ENCODE assay signal across 7 cellular contexts in genomic region chr1:111690306-111690617, GRCh38. TPM values are rescaled to one million over a fixed set of nuclear protein-coding genes. Genes with fewer than 3 reads are reported as not detected.
DNase-seq lines count a peak whose midpoint lies in the region; ATAC-seq and TF ChIP-seq lines count a peak whose summit lies in the region.

No MANE protein-coding gene starts in this region.

- H3K79me2 ChIP-seq in SK-N-SH (ENCODE audit: insufficient read depth), result peaks cover 34% of the 10 kb centered on the region

- POLR2A ChIA-PET in HEK293 (lab: Yijun Ruan, JAX), result no interaction called here
- POLR2A ChIA-PET in SK-N-SH (lab: Yijun Ruan, JAX), result no interaction called here

- H2AFZ ChIP-seq in SK-N-SH (ENCODE audit: low read depth), result no peak overlapping the region

- H3K27ac ChIP-seq in HEK293 (ENCODE audit: extremely low read depth, low read depth, low read length), result no peak overlapping the region
- H3K27ac ChIP-seq in SK-N-SH (ENCODE audit: low read depth in 2 of 2, low read length in 1 of 2), result peak overlapping the region; percentile 13 to 24; a peak in 2 of 4 replicates
- peak overlapping the region in 3 of 12 donors; percentile 31 to 60 (median 47) for H3K27ac ChIP-seq in heart left ventricle

- no peak for TF ChIP-seq POLR2A in heart left ventricle (IDR thresholded peaks at IDR 0.05)

- DNase-seq in SK-N-SH (peak; percentile 15), heart left ventricle (peak in 4 of 5 donors; percentile 39 to 69 (median 48)), smooth muscle cell of the brain vasculature (ENCODE audit: low read depth, low spot score) (peak; percentile 91), OCI-M1 (lab: John Stamatoyannopoulos, UW) (no peak)

- no peaks in the 10 kb centered on the region for H3K27me3 ChIP-seq in SK-N-SH (ENCODE audit: insufficient read depth)
- no peaks in the 10 kb centered on the region for H3K27me3 ChIP-seq in heart left ventricle

- no peak overlapping the region for H3K9ac ChIP-seq in SK-N-SH

- no peak for TF ChIP-seq CTCF in HEK293 (tag by site-specific recombination; IDR thresholded peaks at IDR 0.05)
- no peak for TF ChIP-seq CTCF in SK-N-SH (IDR thresholded peaks at IDR 0.05)
- no peak for TF ChIP-seq CTCF in heart left ventricle (IDR thresholded peaks at IDR 0.05)

- no peak for TF ChIP-seq EP300 in SK-N-SH (IDR thresholded peaks at IDR 0.05; ENCODE audit: borderline replicate concordance in 1 of 2, low read depth in 1 of 2, low read length in 1 of 2)

- H3K9me2 ChIP-seq in SK-N-SH, result no peaks in the 10 kb centered on the region

- H3K36me3 ChIP-seq in HEK293 (ENCODE audit: control insufficient read depth in 2 of 2, insufficient read depth in 1 of 2, low read length in 2 of 2) (peaks cover 0 to 15% of the 10 kb centered on the region in 2 experiments; a peak in 1 of 3 replicates), SK-N-SH (replicated peaks in 1 of 2; ENCODE audit: control insufficient read depth in 1 of 2, insufficient read depth in 2 of 2, low read length in 1 of 2) (peaks cover 13 to 27% of the 10 kb centered on the region in 2 experiments), heart left ventricle (peaks cover 0 to 43% (median 36%) of the 10 kb centered on the region in 9 donors)

- no peaks in the 10 kb centered on the region for H4K20me1 ChIP-seq in SK-N-SH (ENCODE audit: insufficient read depth)

- H3K9me3 ChIP-seq in HEK293 (ENCODE audit: control insufficient read depth, insufficient read depth, low read depth, low read length) (no peaks in the 10 kb centered on the region), SK-N-SH (no peaks in the 10 kb centered on the region), heart left ventricle (peaks cover 0 to 18% (median 2%) of the 10 kb centered on the region in 12 donors)

- peaks cover 17% of the 10 kb centered on the region for H3F3A ChIP-seq in SK-N-SH (replicated peaks; ENCODE audit: insufficient read depth)

- intact Hi-C loops in heart left ventricle (cut with DNase I), result loop anchor here in 1 of 10 donors (10.0 kb wide), 1 partner anchor 55 kb away; no protein-coding TSS in a partner anchor

- ATAC-seq in heart left ventricle (peak in 3 of 4 donors; percentile 33 to 62 (median 54)), HG03460 (IDR thresholded peaks at IDR 0.05; ENCODE audit: unreplicated experiment) (no peak), GM19397 (IDR thresholded peaks at IDR 0.05; ENCODE audit: unreplicated experiment) (no peak)

- H3K4me1 ChIP-seq in HEK293 (ENCODE audit: control insufficient read depth, insufficient read depth, low read length) (peaks cover 7% of the 10 kb centered on the region), SK-N-SH (ENCODE audit: control insufficient read depth in 1 of 2, insufficient read depth in 2 of 2, low read depth in 1 of 2, low read length in 1 of 2) (peaks cover 0 to 5% of the 10 kb centered on the region in 2 experiments; a peak in 2 of 4 replicates), heart left ventricle (peaks cover 0 to 33% (median 12%) of the 10 kb centered on the region in 12 donors)

- CTCF ChIA-PET in HEK293 (lab: Yijun Ruan, JAX), result interaction anchor here (0.5 to 1.6 kb wide), 6 partner anchors 12 to 237 kb away, joined by 3 to 8 read pairs (median 4); no protein-coding TSS in a partner anchor
- CTCF ChIA-PET in SK-N-SH (lab: Yijun Ruan, JAX), result interaction anchor here (0.9 to 1.4 kb wide), 5 partner anchors 10 to 182 kb away, joined by 3 read pairs; no protein-coding TSS in a partner anchor

- no peak overlapping the region for H3K4me2 ChIP-seq in SK-N-SH

- H3K4me3 ChIP-seq in HEK293 (ENCODE audit: low read depth, low read length) (no peak overlapping the region), SK-N-SH (ENCODE audit: low read depth in 2 of 2, low read length in 1 of 2) (no peak overlapping the region), heart left ventricle (no peak overlapping the region)

- no peak for TF ChIP-seq RAD21 in SK-N-SH (IDR thresholded peaks at IDR 0.05; ENCODE audit: low read length)

TF ChIP-seq in HEK293, 187 proteins besides CTCF, POLR2A, EP300 and RAD21 (continues in another document):
- TF ChIP-seq ZNF24 (tag by site-specific recombination; IDR thresholded peaks at IDR 0.05) (no peak), ZNF266 (tag by site-specific recombination; IDR thresholded peaks at IDR 0.05; ENCODE audit: low read depth) (no peak), GLIS1 (tag by site-specific recombination; IDR thresholded peaks at IDR 0.05) (peak; percentile 27; the same call in 1 of the 2 replicates), ZNF2 (tag by site-specific recombination; IDR thresholded peaks at IDR 0.05) (no peak), KLF8 (tag by site-specific recombination; IDR thresholded peaks at IDR 0.05) (no peak), ZNF404 (tag by site-specific recombination; IDR thresholded peaks at IDR 0.05) (no peak), ZNF157 (tag by site-specific recombination; IDR thresholded peaks at IDR 0.05) (no peak), OSR2 (tag by site-specific recombination; IDR thresholded peaks at IDR 0.05) (0 out of 2 replicates have a peak, but pooled peaks have one; percentile 1), ZNF37A (tag by site-specific recombination; IDR thresholded peaks at IDR 0.05) (no peak), ZNF768 (tag by site-specific recombination; IDR thresholded peaks at IDR 0.05) (no peak), ZNF239 (tag by site-specific recombination; IDR thresholded peaks at IDR 0.05) (no peak), ZBTB6 (tag by site-specific recombination; IDR thresholded peaks at IDR 0.05) (no peak), REPIN1 (tag by site-specific recombination; IDR thresholded peaks at IDR 0.05; ENCODE audit: low read depth) (no peak), ZNF558 (tag by site-specific recombination; IDR thresholded peaks at IDR 0.05) (no peak), ZNF660 (tag by site-specific recombination; IDR thresholded peaks at IDR 0.05) (no peak)

TF ChIP-seq in SK-N-SH, 30 proteins besides CTCF, POLR2A, EP300 and RAD21:
- TF ChIP-seq NFIC (IDR thresholded peaks at IDR 0.05; ENCODE audit: borderline replicate concordance) (peak; percentile 84), ELF1 (IDR thresholded peaks at IDR 0.05) (no peak), PBX3 (IDR thresholded peaks at IDR 0.05) (0 out of 2 replicates have a peak, but pooled peaks have one; percentile 34)

RNA-seq across cellular contexts. Expression of gene INKA2, which starts 48.9 kb away (rescaled TPM):
- polyA plus RNA-seq in SK-N-SH (2012; rRNA removed) (1.1 and 1.2 TPM in 2 replicates), heart left ventricle (10 to 100 TPM in 1 of 2 donors, 1 to 10 TPM in 1; 9.0 to 14.5 TPM)
- polyA plus RNA-seq in SK-N-SH (2012; cell fraction: cytosol; rRNA removed), result 0.70 and 0.90 TPM in 2 replicates
- 1.5 and 1.7 TPM in 2 replicates for polyA plus RNA-seq in SK-N-SH (2012; cell fraction: nucleus; rRNA removed)
- total RNA-seq in heart left ventricle, result 10 to 100 TPM; 10.1 to 33.2 (median 14.0) TPM

Comparison
In these comparisons a context has a peak if more than half of its experiments do, and no peak if none do; other contexts are left out.
1. ATAC-seq: peak in heart left ventricle (3 of 4); none in HG03460 (single experiment) and GM19397 (single experiment).
2. Of the 4 proteins assayed by ChIP-seq in both HEK293 and SK-N-SH: peak only in HEK293: none; only in SK-N-SH: PBX3; in both: none; in neither: 3.